In genomic region chr22:42581762-42582716, GRCh38 we compare ENCODE assay signal across 8 cellular contexts. TPM values are rescaled to one million over a fixed set of nuclear protein-coding genes. Genes with fewer than 3 reads are reported as not detected.
DNase-seq lines count a peak whose midpoint lies in the region; TF ChIP-seq lines count a peak whose summit lies in the region.

No MANE protein-coding gene starts in this region.

- no peak for TF ChIP-seq EP300 in Ishikawa (IDR thresholded peaks at IDR 0.05; ENCODE audit: borderline replicate concordance)

- H3K4me3 ChIP-seq in SJCRH30: peak overlapping the region; percentile 100

- H3K4me1 ChIP-seq in SJCRH30: peaks cover 5% of the 10 kb centered on the region

- no peaks in the 10 kb centered on the region for H3K27me3 ChIP-seq in SJCRH30

- H3K9me3 ChIP-seq in SJCRH30 (replicated peaks): no peaks in the 10 kb centered on the region

- H3K36me3 ChIP-seq in SJCRH30: peaks cover 61% of the 10 kb centered on the region

- peak; percentile 50 to 56 for DNase-seq in AML-193 (lab: John Stamatoyannopoulos, UW)
- DNase-seq in GM19238 (ENCODE audit: insufficient read length, low spot score): peak; percentile 75
- DNase-seq in SJCRH30: peak; percentile 84 to 88
- peak; percentile 62 to 81 (median 72) for DNase-seq in activated naive CD4-positive, alpha-beta T cell (lab: John Stamatoyannopoulos, UW)
- DNase-seq in germinal center (ENCODE audit: low spot score): peak; percentile 84
- peak in 55 of 56 donors; percentile 5 to 87 (median 64) for DNase-seq in nucleus accumbens (lab: John Stamatoyannopoulos, UW)
- DNase-seq in substantia nigra (lab: John Stamatoyannopoulos, UW): peak in 45 of 49 donors; percentile 12 to 83 (median 59)

- H3K27ac ChIP-seq in SJCRH30: peak overlapping the region; percentile 71
- no peak overlapping the region for H3K27ac ChIP-seq in substantia nigra (ENCODE audit: low read depth, low read length, poor library complexity, severe bottlenecking)

- no peak for TF ChIP-seq RAD21 in Ishikawa (IDR thresholded peaks at IDR 0.05; ENCODE audit: low read depth)

TF ChIP-seq in Ishikawa, 13 proteins besides CTCF, POLR2A, EP300 and RAD21:
- TF ChIP-seq EGR1 (IDR thresholded peaks at IDR 0.05) (no peak), ZBTB7A (IDR thresholded peaks at IDR 0.05; ENCODE audit: low read depth) (no peak), CEBPB (IDR thresholded peaks at IDR 0.05) (no peak), TEAD4 (IDR thresholded peaks at IDR 0.05) (no peak), TAF1 (IDR thresholded peaks at IDR 0.05; ENCODE audit: low read depth) (peak; percentile 87), REST (IDR thresholded peaks at IDR 0.05; ENCODE audit: low read depth) (no peak), TCF12 (IDR thresholded peaks at IDR 0.05; ENCODE audit: low read depth) (no peak), USF1 (IDR thresholded peaks at IDR 0.05) (no peak), YY1 (IDR thresholded peaks at IDR 0.05; ENCODE audit: low read depth) (peak; percentile 91), MAX (IDR thresholded peaks at IDR 0.05) (no peak), FOXM1 (IDR thresholded peaks at IDR 0.05; ENCODE audit: borderline replicate concordance, low read depth) (no peak), CREB1 (IDR thresholded peaks at IDR 0.05; ENCODE audit: low read depth) (no peak), NFIC (IDR thresholded peaks at IDR 0.05) (no peak)

RNA-seq across cellular contexts. Expression of gene SERHL2, which starts 28.3 kb away (rescaled TPM):
- total RNA-seq in SJCRH30 (2014; rRNA removed; shearing (Covaris generic)): 6.9 and 7.2 TPM in 2 replicates

RNA-seq across cellular contexts. Expression of gene POLDIP3, which starts 32.6 kb away (rescaled TPM):
- total RNA-seq in SJCRH30 (2014; rRNA removed; shearing (Covaris generic)): 74.8 and 75.8 TPM in 2 replicates

RNA-seq across cellular contexts. Expression of gene ATP5MGL, which starts 58.4 kb away (rescaled TPM):
- total RNA-seq in SJCRH30 (2014; rRNA removed; shearing (Covaris generic)): 0.51 and 1.2 TPM in 2 replicates
